11 cellular contexts compared by ENCODE assay signal in the genomic region with DNA sequence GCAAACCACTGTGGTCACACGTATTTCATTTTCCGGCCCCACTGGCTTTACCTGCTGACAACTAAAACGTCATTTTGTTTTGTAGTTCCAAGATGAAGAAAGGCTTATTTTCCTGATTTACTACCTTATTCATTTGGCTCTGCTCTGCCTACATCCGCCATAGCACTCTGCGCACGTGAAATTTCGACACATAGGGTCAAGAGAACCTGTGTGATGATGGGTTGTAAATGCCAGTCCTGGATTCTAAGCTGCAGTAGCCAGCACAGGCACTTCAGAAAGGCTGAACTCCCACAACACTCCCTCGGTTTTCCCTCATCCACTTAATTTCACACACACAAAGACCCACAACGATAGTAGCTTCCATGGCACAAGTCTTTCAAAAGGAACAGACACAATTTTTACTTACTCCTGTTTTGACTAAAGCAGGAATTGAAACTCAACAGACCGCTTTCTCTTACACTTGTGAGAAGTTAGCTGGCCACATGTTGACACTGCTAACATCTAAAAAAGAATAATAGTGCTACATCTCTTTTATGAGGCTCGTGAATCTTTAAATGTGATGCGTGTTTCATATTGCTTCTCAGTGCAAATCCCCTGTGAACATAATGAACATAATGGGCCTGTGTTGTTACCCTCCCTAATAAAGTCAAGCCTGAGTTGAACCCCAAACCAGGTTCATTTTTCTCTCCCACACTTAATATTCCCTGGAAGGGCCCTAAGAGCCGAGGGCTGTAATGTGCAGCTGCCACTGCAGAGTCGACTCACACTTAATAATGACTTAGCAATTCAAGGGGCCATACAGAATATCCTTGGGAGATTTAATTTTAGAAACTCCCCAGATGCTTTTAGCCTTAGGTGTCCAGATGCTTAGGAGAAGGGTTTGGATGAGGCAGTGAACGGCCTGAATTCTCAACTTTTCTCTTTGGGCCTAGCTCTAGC. TPM values are rescaled to one million over a fixed set of nuclear protein-coding genes. Genes with fewer than 3 reads are reported as not detected.
DNase-seq lines count a peak whose midpoint lies in the region; ATAC-seq and TF ChIP-seq lines count a peak whose summit lies in the region.
"Had no signal": no experiment of that assay in that cellular context is flagged by ENCODE, and none has a peak within 500 bp of the region (broad histone marks: within the 10 kb centered on the region; RNA-seq: fewer than 3 reads in every experiment).

No MANE protein-coding gene starts in this region.

- no peaks in the 10 kb centered on the region for H3K36me3 Mint-ChIP-seq in type B pancreatic cell

- no peaks in the 10 kb centered on the region for H3K9me3 Mint-ChIP-seq in type B pancreatic cell

- H3K27me3 Mint-ChIP-seq in type B pancreatic cell: peaks cover 13% of the 10 kb centered on the region

- DNase-seq in left ventricle myocardium inferior: no peak
- DNase-seq in cardiac septum (ENCODE audit: low spot score): no peak
- peak; percentile 67 for DNase-seq in OCI-LY7 (ENCODE audit: low spot score)
- DNase-seq in fibroblast of the aortic adventitia (ENCODE audit: low read depth): peak; percentile 9
- DNase-seq in type B pancreatic cell (ENCODE audit: extremely low spot score, unreplicated experiment): no peak
- no peak for DNase-seq in AG08396 (ENCODE audit: low spot score)
- DNase-seq in NCI-H748 (lab: John Stamatoyannopoulos, UW; ENCODE audit: unreplicated experiment): no peak
- DNase-seq: DMS79 treated with DMSO at 0.1 percent for 48 hours had no signal

- H3K27me3 ChIP-seq in left ventricle myocardium inferior (ENCODE audit: low read depth): peaks cover 35% of the 10 kb centered on the region
- H3K27me3 ChIP-seq: right atrium auricular region had no signal

- H3K4me3 ChIP-seq in left ventricle myocardium inferior: no peak overlapping the region
- peak overlapping the region; percentile 73 for H3K4me3 ChIP-seq in OCI-LY7 (ENCODE audit: low read depth, low read length, poor library complexity, severe bottlenecking)
- H3K4me3 ChIP-seq in fibroblast of the aortic adventitia (ENCODE audit: low read depth, low read length): no peak overlapping the region
- H3K4me3 ChIP-seq: right atrium auricular region had no signal

- peaks cover 17% of the 10 kb centered on the region for H3K4me1 ChIP-seq in left ventricle myocardium inferior
- peaks cover 41% of the 10 kb centered on the region for H3K4me1 ChIP-seq in OCI-LY7 (ENCODE audit: insufficient read depth, low read length, poor library complexity, severe bottlenecking)

- H3K79me2 ChIP-seq in OCI-LY7 (ENCODE audit: insufficient read depth, low read depth, low read length): peaks cover 41% of the 10 kb centered on the region

- TF ChIP-seq CTCF in left ventricle myocardium inferior (IDR thresholded peaks at IDR 0.05; ENCODE audit: borderline replicate concordance) (no peak), OCI-LY7 (conservative IDR thresholded peaks at IDR 0.05; ENCODE audit: low read length) (no peak), fibroblast of the aortic adventitia (IDR thresholded peaks at IDR 0.05; ENCODE audit: insufficient read depth, low read length) (no peak), type B pancreatic cell (conservative IDR thresholded peaks at IDR 0.05) (no peak)

- no peak for ATAC-seq in HG03342 (IDR thresholded peaks at IDR 0.05; ENCODE audit: unreplicated experiment)
- ATAC-seq: SK-N-SH treated with all-trans-retinoic acid at 6 μM for 48 hours had no signal

- H3K4me3 Mint-ChIP-seq in type B pancreatic cell: no peak overlapping the region

- POLR2A ChIA-PET in OCI-LY7 (lab: Charles Lee): interaction anchor here (0.6 to 1.9 kb wide), 5 partner anchors 10 to 1667 kb away, joined by 3 to 6 read pairs (median 6); no protein-coding TSS in a partner anchor

- peak overlapping the region; percentile 91 for H2AFZ ChIP-seq in OCI-LY7 (ENCODE audit: low read length)

- no TSS peak for BruUV-seq in OCI-LY7 (replicated peaks; lab: Mats Ljungman, UMichigan)

- H3K4me2 ChIP-seq in OCI-LY7 (ENCODE audit: low read length): peak overlapping the region; percentile 99

- peaks cover 42% of the 10 kb centered on the region for H3K4me1 Mint-ChIP-seq in type B pancreatic cell (ENCODE audit: unreplicated experiment)

- H3K36me3 ChIP-seq in left ventricle myocardium inferior (no peaks in the 10 kb centered on the region), OCI-LY7 (ENCODE audit: insufficient read depth, low read length) (peaks cover 12% of the 10 kb centered on the region)
- H3K36me3 ChIP-seq: right atrium auricular region had no signal

- H4K20me1 ChIP-seq in OCI-LY7 (ENCODE audit: insufficient read depth, low read length): 0 out of 2 replicates have a peak, but pooled peaks cover 8% of the 10 kb centered on the region

- H3K9me3 ChIP-seq in left ventricle myocardium inferior (replicated peaks) (no peaks in the 10 kb centered on the region), OCI-LY7 (ENCODE audit: low read length) (0 out of 2 replicates have a peak, but pooled peaks cover 4% of the 10 kb centered on the region)
- H3K9me3 ChIP-seq: right atrium auricular region had no signal

- H3K27ac Mint-ChIP-seq in type B pancreatic cell: peak overlapping the region; percentile 46

- no peaks in the 10 kb centered on the region for H3K9me2 ChIP-seq in OCI-LY7 (ENCODE audit: insufficient read depth, low read length)

- CTCF ChIA-PET in OCI-LY7 (lab: Charles Lee; ENCODE audit: unreplicated experiment): interaction anchor here (1.1 to 1.8 kb wide), 2 partner anchors 53 to 161 kb away, joined by 3 to 5 read pairs; no protein-coding TSS in a partner anchor

- H3K27ac ChIP-seq in left ventricle myocardium inferior (replicated peaks) (peak overlapping the region; percentile 30), OCI-LY7 (ENCODE audit: low read depth, low read length, poor library complexity, severe bottlenecking) (peak overlapping the region; percentile 87)

- intact Hi-C loops in left ventricle myocardium inferior (cut with micrococcal nuclease): no loop called here
- intact Hi-C loops in cardiac septum (cut with DNase I): loop anchor here (5.0 to 10.0 kb wide), 4 partner anchors 52 to 354 kb away; no protein-coding TSS in a partner anchor
- intact Hi-C loops in OCI-LY7 (cut with micrococcal nuclease; ENCODE audit: unreplicated experiment): loop anchor here (1.0 to 5.0 kb wide), 5 partner anchors 142 to 350 kb away; no protein-coding TSS in a partner anchor

RNA-seq across cellular contexts. Expression of a gene that starts 1.5 kb away (rescaled TPM):
- total RNA-seq in left ventricle myocardium inferior (1.5 TPM), cardiac septum (21.6 TPM), OCI-LY7 (2022) (40.8 and 44.6 TPM in 2 replicates), fibroblast of the aortic adventitia (ENCODE audit: low replicate concordance) (28.0 and 63.5 TPM in 2 replicates), type B pancreatic cell (ENCODE audit: low replicate concordance) (11.9 and 14.2 TPM in 2 replicates)
- total RNA-seq in OCI-LY7 (2014; rRNA removed; shearing (Covaris generic)): 22.3 and 30.5 TPM in 2 replicates

Comparison
In these comparisons a context has a peak if more than half of its experiments do, and no peak if none do; other contexts are left out.
1. DNase-seq: peak in OCI-LY7 (single experiment) and fibroblast of the aortic adventitia (single experiment); none in left ventricle myocardium inferior (single experiment), cardiac septum (single experiment), type B pancreatic cell (single experiment), AG08396 (single experiment) and NCI-H748 (single experiment).